Comparison of ENCODE assay signal across 31 cellular contexts in genomic region chr7:79329464-79329863, GRCh38.
"Had no signal": no experiment of that assay in that cellular context is flagged by ENCODE, and none has a peak within 500 bp of the region (broad histone marks: within the 10 kb centered on the region; RNA-seq: fewer than 3 reads in every experiment).

No MANE protein-coding gene starts in this region.

- ATAC-seq: activated CD8-positive, alpha-beta T cell treated with anti-CD3 and anti-CD28 coated beads for 36 hours; activated naive CD4-positive, alpha-beta T cell treated with anti-CD3 and anti-CD28 coated beads, Interleukin-2, amount 50 U/mL, for 72 hours; activated T-cell treated with anti-CD3 and anti-CD28 coated beads, Interleukin-2, amount 50 U/mL, for 4 hours; activated T-cell treated with anti-CD3 and anti-CD28 coated beads, Interleukin-2, amount 50 U/mL, for 72 hours; activated T-helper 17 cell treated with anti-CD3 and anti-CD28 coated beads, Interleukin-2, amount 50 U/mL, for 72 hours; body of pancreas had no signal

- H3K36me3 ChIP-seq: adrenal gland, brain microvascular endothelial cell, breast epithelium had no signal

- H3K4me3 ChIP-seq: adrenal gland, body of pancreas, breast epithelium had no signal

- DNase-seq: activated B cell treated with CpG ODN at 0.5 μM for 24 hours; activated CD4-positive, alpha-beta memory T cell treated with anti-CD3 and anti-CD28 coated beads for 36 hours; activated CD4-positive, alpha-beta T cell treated with anti-CD3 and anti-CD28 coated beads for 4 hours; activated CD4-positive, alpha-beta T cell treated with anti-CD3 and anti-CD28 coated beads, Interleukin-2, amount 10 ng/mL, durations not matched to agents 24 days and 14 days; activated CD4-positive, alpha-beta T cell treated with anti-CD3 and anti-CD28 coated beads, Interleukin-2, amount 50 U/mL, for 1 hour; activated CD4-positive, alpha-beta T cell treated with anti-CD3 and anti-CD28 coated beads, Interleukin-2, amount 50 U/mL, for 4 hours; activated CD4-positive, CD25-positive, alpha-beta regulatory T cell treated with anti-CD3 and anti-CD28 coated beads, Interleukin-2, amount 50 U/mL, for 72 hours; activated CD8-positive, alpha-beta memory T cell treated with anti-CD3 and anti-CD28 coated beads, Interleukin-2, amount 50 U/mL, for 4 hours; activated CD8-positive, alpha-beta T cell treated with anti-CD3 and anti-CD28 coated beads for 36 hours; activated effector memory CD4-positive, alpha-beta T cell treated with anti-CD3 and anti-CD28 coated beads, Interleukin-2, amount 50 U/mL, for 16 hours; activated gamma-delta T cell treated with Interleukin-2 at 50 U/mL for 16 hours; activated naive CD4-positive, alpha-beta T cell; activated naive CD4-positive, alpha-beta T cell treated with anti-CD3 and anti-CD28 coated beads for 36 hours; activated naive CD4-positive, alpha-beta T cell treated with anti-CD3 and anti-CD28 coated beads, Interleukin-2, amount 50 U/mL, for 16 hours; activated naive CD8-positive, alpha-beta T cell treated with anti-CD3 and anti-CD28 coated beads for 36 hours; activated T-cell treated with anti-CD3 and anti-CD28 coated beads for 4 hours; activated T-cell treated with anti-CD3 and anti-CD28 coated beads, Interleukin-2, amount 50 U/mL, for 1 hour; activated T-cell treated with anti-CD3 and anti-CD28 coated beads, Interleukin-2, amount 50 U/mL, for 4 hours; activated T-cell treated with anti-CD3 and anti-CD28 coated beads, Interleukin-2, amount 50 U/mL, for 72 hours; adrenal gland; amniotic stem cell; aorta; body of pancreas; brain microvascular endothelial cell; central memory CD4-positive, alpha-beta T cell; T-helper 2 cell; T-helper 9 cell had no signal

- H3K27ac ChIP-seq: adrenal gland, body of pancreas, brain microvascular endothelial cell, breast epithelium, VCaP had no signal

- H3K27me3 ChIP-seq: adrenal gland, body of pancreas, brain microvascular endothelial cell, breast epithelium had no signal

- H3K9me3 ChIP-seq: adrenal gland, body of pancreas, breast epithelium had no signal
